Comparison of ENCODE assay signal across 9 cellular contexts in the genomic region with DNA sequence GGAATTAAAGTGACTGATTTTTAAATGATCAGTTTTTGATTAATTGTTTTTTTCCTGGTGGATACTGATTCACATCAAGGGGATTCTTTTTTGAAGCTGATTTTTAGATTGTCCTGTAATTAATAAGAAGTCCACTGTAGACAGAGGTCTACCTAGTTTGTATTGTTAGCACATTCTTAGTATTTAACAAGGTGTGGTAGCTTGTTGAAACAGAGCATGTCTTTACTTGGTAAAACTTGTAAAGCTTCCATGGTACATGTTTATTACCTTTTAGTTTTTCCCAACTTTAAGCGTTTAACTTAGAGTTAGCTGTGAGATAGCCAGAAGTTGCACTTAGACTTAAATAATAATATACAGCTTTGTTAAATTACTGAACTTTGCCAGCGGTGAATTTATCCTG. TPM values are rescaled to one million over a fixed set of nuclear protein-coding genes. Genes with fewer than 3 reads are reported as not detected.
DNase-seq lines count a peak whose midpoint lies in the region; ATAC-seq, FAIRE-seq and TF ChIP-seq lines count a peak whose summit lies in the region.
"Had no signal": no experiment of that assay in that cellular context is flagged by ENCODE, and none has a peak within 500 bp of the region (broad histone marks: within the 10 kb centered on the region; RNA-seq: fewer than 3 reads in every experiment).

No MANE protein-coding gene starts in this region.

- FAIRE-seq in H1 (lab: Jason Lieb, UNC) = no peak
- FAIRE-seq: HTR-8/SVneo had no signal

- H3K79me2 ChIP-seq in OCI-LY1 (ENCODE audit: insufficient read depth, low read length) (peaks cover 36% of the 10 kb centered on the region), H1 (ENCODE audit: control insufficient read depth in 1 of 2, insufficient read depth in 2 of 2, low read length in 2 of 2) (peaks cover 16 to 57% of the 10 kb centered on the region in 2 experiments)

- H3K4me3 ChIP-seq in Caco-2 (ENCODE audit: low read depth, low read length) (peak overlapping the region; percentile 71), OCI-LY1 (ENCODE audit: low read depth, low read length, poor library complexity, severe bottlenecking) (peak overlapping the region; percentile 79), H1 (ENCODE audit: extremely low read depth in 1 of 4, insufficient read depth in 2 of 4, low read depth in 3 of 4, low read length in 4 of 4) (peak overlapping the region; percentile 78 to 87 (median 82); a peak in 7 of 8 replicates), neuron (ENCODE audit: low read length) (peak overlapping the region; percentile 85), transverse colon (peak overlapping the region in 2 of 4 donors; percentile 91 to 99)

- H2BK5ac ChIP-seq in H1 (ENCODE audit: low read depth, low read length) = no peak overlapping the region

- H3K18ac ChIP-seq in H1 (ENCODE audit: extremely low read depth, low read length) = no peak overlapping the region

- no peak overlapping the region for H2BK15ac ChIP-seq in H1 (ENCODE audit: low read length)

- H3K9me3 ChIP-seq in Caco-2 (no peaks in the 10 kb centered on the region), OCI-LY1 (ENCODE audit: low read length) (no peaks in the 10 kb centered on the region), H1 (ENCODE audit: insufficient read depth in 2 of 2, low read depth in 1 of 2, low read length in 1 of 2) (no peaks in the 10 kb centered on the region), neuron (ENCODE audit: low read length) (no peaks in the 10 kb centered on the region), transverse colon (no peaks in the 10 kb centered on the region)

- no peak overlapping the region for H3K4ac ChIP-seq in H1 (replicated peaks; ENCODE audit: insufficient read length, low read depth, low read length)

- DNase-seq in Caco-2 = no peak
- DNase-seq in H1 (ENCODE audit: low read depth in 1 of 2, low spot score in 2 of 2) = no peak
- DNase-seq in transverse colon = no peak
- no peak for DNase-seq in NCI-H510A treated with DMSO at 0.1 percent for 48 hours (lab: John Stamatoyannopoulos, UW)

- H3K27me3 ChIP-seq in Caco-2 (replicated peaks; ENCODE audit: control insufficient read depth, insufficient read depth, low read length) = no peaks in the 10 kb centered on the region
- H3K27me3 ChIP-seq in OCI-LY1 (ENCODE audit: insufficient read depth, low read length) = no peaks in the 10 kb centered on the region
- H3K27me3 ChIP-seq in H1 (replicated peaks in 1 of 4; ENCODE audit: control insufficient read depth in 3 of 4, extremely low read depth in 1 of 4, insufficient read depth in 3 of 4, low read length in 3 of 4) = no peaks in the 10 kb centered on the region
- no peaks in the 10 kb centered on the region for H3K27me3 ChIP-seq in neuron (ENCODE audit: insufficient read depth, low read length)
- no peaks in the 10 kb centered on the region for H3K27me3 ChIP-seq in transverse colon

- H2BK12ac ChIP-seq in H1 (ENCODE audit: low read depth, low read length) = no peak overlapping the region

- H3K9ac ChIP-seq in OCI-LY1 (ENCODE audit: low read length) (peak overlapping the region; percentile 81), H1 (replicated peaks in 1 of 4; ENCODE audit: extremely low read depth in 1 of 4, low read depth in 3 of 4, low read length in 3 of 4) (no peak overlapping the region; a peak in 1 of 7 replicates)

- H3K56ac ChIP-seq in H1 (replicated peaks; ENCODE audit: insufficient read length, low read depth, low read length) = no peak overlapping the region

- WGBS in H1 (ENCODE audit: extremely low coverage in 1 of 2, insufficient coverage in 1 of 2, insufficient read length in 1 of 2, insufficient replicate concordance in 2 of 2, low coverage in 1 of 2, low lambda C conversion rate in 2 of 2, missing lambda C conversion rate in 1 of 2), 2 experiments = 89% methylated on average over 2 of the region's 2 CpGs; no CpG with 5 or more reads in 1 of the 2 experiments
- WGBS in transverse colon (ENCODE audit: low coverage in 1 of 2), 2 donors = 58 to 59% methylated on average over 2 of the region's 2 CpGs

- no peak overlapping the region for H3K23ac ChIP-seq in H1 (ENCODE audit: insufficient read length)

- intact Hi-C loops in Caco-2 (cut with micrococcal nuclease; ENCODE audit: unreplicated experiment) = no loop called here
- intact Hi-C loops in transverse colon (cut with DNase I; ENCODE audit: low total_unique reads) = no loop called here

- H3K27ac ChIP-seq in OCI-LY1 (ENCODE audit: low read depth, low read length, poor library complexity, severe bottlenecking) (no peak overlapping the region), H1 (ENCODE audit: low read depth, low read length) (no peak overlapping the region), transverse colon (peak overlapping the region in 2 of 4 donors; percentile 97 to 99)

- H3K4me1 Mint-ChIP-seq in Caco-2 (ENCODE audit: low read depth, unreplicated experiment) = peaks cover 15% of the 10 kb centered on the region

- in situ Hi-C loops in transverse colon (cut with MboI; ENCODE audit: low pct_ligation_motif_present in 1 of 4, low pct_unique_long_range_greater_than_20kb in 1 of 4, low sequenced_read_pairs in 3 of 4) = no loop called here

- H3K23me2 ChIP-seq in H1 (ENCODE audit: low read depth, low read length) = peaks cover 8% of the 10 kb centered on the region

- TF ChIP-seq CTCF in Caco-2 (IDR thresholded peaks at IDR 0.05; ENCODE audit: insufficient read depth in 1 of 2, low read depth in 1 of 2, low read length in 1 of 2, severe bottlenecking in 1 of 2, unreplicated experiment in 1 of 2) = no peak
- TF ChIP-seq CTCF in OCI-LY1 (IDR thresholded peaks at IDR 0.05; ENCODE audit: low read length) = no peak
- no peak for TF ChIP-seq CTCF in H1 (IDR thresholded peaks at IDR 0.05; ENCODE audit: control extremely low read depth in 1 of 3, insufficient read depth in 1 of 3, low read depth in 1 of 3, low read length in 3 of 3)
- no peak for TF ChIP-seq CTCF in transverse colon (IDR thresholded peaks at IDR 0.05)

- H4K20me1 ChIP-seq in OCI-LY1 (ENCODE audit: insufficient read depth, low read length) (no peaks in the 10 kb centered on the region; the same call in 1 of the 2 replicates), H1 (replicated peaks in 1 of 2; ENCODE audit: control insufficient read depth in 1 of 2, insufficient read depth in 2 of 2, low read length in 2 of 2) (peaks cover 0 to 5% of the 10 kb centered on the region in 2 experiments)

- no peak overlapping the region for H2AK5ac ChIP-seq in H1 (ENCODE audit: low read depth, low read length)

- ATAC-seq in HG03159 (IDR thresholded peaks at IDR 0.05; ENCODE audit: unreplicated experiment) (no peak), GM18519 (IDR thresholded peaks at IDR 0.05; ENCODE audit: low FRiP score, unreplicated experiment) (no peak)

- no TSS peak for BruUV-seq in Caco-2 (replicated peaks; lab: Mats Ljungman, UMichigan)

- no peaks in the 10 kb centered on the region for H3K27me3 Mint-ChIP-seq in Caco-2 (ENCODE audit: insufficient read depth, unreplicated experiment)

- peaks cover 31% of the 10 kb centered on the region for H3K4me1 ChIP-seq in Caco-2
- peaks cover 30% of the 10 kb centered on the region for H3K4me1 ChIP-seq in OCI-LY1 (ENCODE audit: insufficient read depth, low read length, severe bottlenecking)
- H3K4me1 ChIP-seq in H1 (replicated peaks in 1 of 4; ENCODE audit: control insufficient read depth in 3 of 4, insufficient read depth in 4 of 4, low read length in 3 of 4) = peaks cover 0 to 9% (median 4%) of the 10 kb centered on the region in 4 experiments; a peak in 5 of 7 replicates
- H3K4me1 ChIP-seq in neuron (ENCODE audit: insufficient read depth, low read length) = peaks cover 17% of the 10 kb centered on the region
- peaks cover 6 to 62% (median 38%) of the 10 kb centered on the region in 4 donors for H3K4me1 ChIP-seq in transverse colon

- no peak for TF ChIP-seq POLR2A in H1 (IDR thresholded peaks at IDR 0.05; ENCODE audit: control extremely low read depth in 1 of 2, low read depth in 2 of 2, low read length in 2 of 2)
- no peak for TF ChIP-seq POLR2A in transverse colon (IDR thresholded peaks at IDR 0.05)

- CTCF ChIA-PET in Caco-2 (lab: Charles Lee) (interaction anchor here (1.7 kb wide), 1 partner anchor 283 kb away, joined by 4 read pairs; no protein-coding TSS in a partner anchor), H1 (lab: Charles Lee; ENCODE audit: partially characterized antibody) (interaction anchor here (0.6 to 6.1 kb wide), 9 partner anchors 12 to 64 kb away, joined by 3 to 53 read pairs (median 3); no protein-coding TSS in a partner anchor)

- no peak overlapping the region for H2BK20ac ChIP-seq in H1 (ENCODE audit: low read length)

- peaks cover 2% of the 10 kb centered on the region; the same call in 1 of the 2 replicates for H3K79me1 ChIP-seq in H1 (ENCODE audit: low read depth, low read length)

- H3K36me3 Mint-ChIP-seq in Caco-2 (ENCODE audit: insufficient read depth, unreplicated experiment) = peaks cover 71% of the 10 kb centered on the region

- H3F3A ChIP-seq in OCI-LY1 (ENCODE audit: insufficient read depth, low read length) = no peaks in the 10 kb centered on the region; the same call in 1 of the 2 replicates

- H3K27ac Mint-ChIP-seq in Caco-2 (ENCODE audit: unreplicated experiment) = peak overlapping the region; percentile 98

- POLR2A ChIA-PET in Caco-2 (lab: Charles Lee) = no interaction called here
- POLR2A ChIA-PET in H1 (lab: Charles Lee; ENCODE audit: partially characterized antibody) = interaction anchor here (0.8 to 7.7 kb wide), 12 partner anchors 7 to 65 kb away, joined by 3 to 170 read pairs (median 15); a partner anchor contains a TSS

- H4K5ac ChIP-seq in H1 (ENCODE audit: insufficient read length, low read depth, low read length) = no peak overlapping the region

- no peak overlapping the region for H2BK120ac ChIP-seq in H1 (replicated peaks; ENCODE audit: low read depth, low read length)

- H4K91ac ChIP-seq in H1 (replicated peaks; ENCODE audit: insufficient read length, low read length) = no peak overlapping the region

- no peaks in the 10 kb centered on the region for H3K9me3 Mint-ChIP-seq in Caco-2 (ENCODE audit: unreplicated experiment)

- no peak overlapping the region for H2AFZ ChIP-seq in OCI-LY1 (ENCODE audit: low read length)
- no peak overlapping the region for H2AFZ ChIP-seq in H1 (ENCODE audit: low read length)
- H2AFZ ChIP-seq in neuron (ENCODE audit: low read depth, low read length) = no peak overlapping the region

- H3K4me3 Mint-ChIP-seq in Caco-2 (ENCODE audit: unreplicated experiment) = peak overlapping the region; percentile 92

- H3K9me2 ChIP-seq in OCI-LY1 (ENCODE audit: low read depth, low read length) = no peaks in the 10 kb centered on the region

- H3K4me2 ChIP-seq in OCI-LY1 (ENCODE audit: low read length) = peak overlapping the region; percentile 82
- peak overlapping the region; percentile 84 to 85 for H3K4me2 ChIP-seq in H1 (ENCODE audit: insufficient read depth in 1 of 2, low read depth in 2 of 2, low read length in 2 of 2)

- no peak for TF ChIP-seq RAD21 in H1 (IDR thresholded peaks at IDR 0.05 in 1 of 2, conservative IDR thresholded peaks at IDR 0.05 in 1 of 2; ENCODE audit: low read depth in 2 of 2, low read length in 2 of 2)

- TF ChIP-seq EP300 in H1 (IDR thresholded peaks at IDR 0.05; ENCODE audit: borderline replicate concordance in 1 of 2, low read depth in 2 of 2, low read length in 2 of 2) = no peak
- TF ChIP-seq EP300 in transverse colon (IDR thresholded peaks at IDR 0.05; ENCODE audit: low read depth) = no peak

- H4K8ac ChIP-seq in H1 (ENCODE audit: extremely low read depth, insufficient read depth, low read length) = no peak overlapping the region

- no peak overlapping the region for H3K14ac ChIP-seq in H1 (ENCODE audit: insufficient read length)

- H3K36me3 ChIP-seq in Caco-2 (ENCODE audit: control insufficient read depth, insufficient read depth, low read length) (peaks cover 5% of the 10 kb centered on the region), OCI-LY1 (ENCODE audit: insufficient read depth, low read length) (peaks cover 53% of the 10 kb centered on the region), H1 (ENCODE audit: control insufficient read depth in 2 of 4, insufficient read depth in 4 of 4, low read length in 3 of 4) (peaks cover 13 to 57% (median 34%) of the 10 kb centered on the region in 4 experiments), neuron (ENCODE audit: insufficient read depth, low read length) (peaks cover 45% of the 10 kb centered on the region), transverse colon (peaks cover 0 to 26% (median 14%) of the 10 kb centered on the region in 4 donors)

RNA-seq across cellular contexts. Expression of a gene that starts 1.5 kb away (rescaled TPM):
- total RNA-seq in Caco-2 (2022) = 653 and 704 TPM in 2 replicates
- total RNA-seq in H1 (2021; fragmentation: NEBNext Ultra II Directional; extraction: Animal tissue kit (Norgen Biotek cat#: 25700)) = 754 and 760 TPM in 2 replicates
- 228 and 396 TPM in 2 replicates for polyA plus RNA-seq in H1 (2011; rRNA removed)
- 534 TPM for polyA plus RNA-seq in H1 (2011; cell fraction: cytosol; rRNA removed)
- 231 TPM for polyA plus RNA-seq in H1 (2011; cell fraction: nucleus; rRNA removed)
- 763 to 1,151 TPM (median 803 TPM) in 4 replicates for polyA plus RNA-seq in H1 (2012, experiment 1 of 2)
- polyA plus RNA-seq in H1 (2012, experiment 2 of 2) = 415 TPM
- 1,514 TPM for polyA plus RNA-seq in H1 (2013, experiment 1 of 2)
- 1,491 TPM for polyA plus RNA-seq in H1 (2013, experiment 2 of 2)
- polyA minus RNA-seq in H1 (2011; rRNA and poly(A)+ RNA removed) = 244 and 380 TPM in 2 replicates
- 245 TPM for polyA minus RNA-seq in H1 (2011; cell fraction: cytosol; rRNA and poly(A)+ RNA removed)
- 134 TPM for polyA minus RNA-seq in H1 (2011; cell fraction: nucleus; rRNA and poly(A)+ RNA removed)
- total RNA-seq in transverse colon = 100 to 1,000 TPM; 312 to 416 (median 396) TPM

RNA-seq across cellular contexts. Expression of a gene that starts 51.2 kb away (rescaled TPM):
- total RNA-seq in Caco-2 (2022) = 2.8 and 3.1 TPM in 2 replicates
- 0.73 and 1.1 TPM in 2 replicates for total RNA-seq in H1 (2021; fragmentation: NEBNext Ultra II Directional; extraction: Animal tissue kit (Norgen Biotek cat#: 25700))
- polyA plus RNA-seq in H1 (2011; rRNA removed) = 0.11 and 0.17 TPM in 2 replicates
- 0.16 TPM for polyA plus RNA-seq in H1 (2011; cell fraction: cytosol; rRNA removed)
- 0.23 TPM for polyA plus RNA-seq in H1 (2011; cell fraction: nucleus; rRNA removed)
- 0.23 to 0.39 TPM (median 0.29 TPM) in 4 replicates for polyA plus RNA-seq in H1 (2012, experiment 1 of 2)
- polyA plus RNA-seq in H1 (2012, experiment 2 of 2) = 0.47 TPM
- 0.34 TPM for polyA plus RNA-seq in H1 (2013, experiment 1 of 2)
- 0.40 TPM for polyA plus RNA-seq in H1 (2013, experiment 2 of 2)
- polyA minus RNA-seq in H1 (2011; rRNA and poly(A)+ RNA removed) = not detected in 2 replicates
- polyA minus RNA-seq in H1 (2011; cell fraction: cytosol; rRNA and poly(A)+ RNA removed) = not detected
- polyA minus RNA-seq in H1 (2011; cell fraction: nucleus; rRNA and poly(A)+ RNA removed) = not detected
- not detected for total RNA-seq in transverse colon
